Comparison of ENCODE assay signal across 7 cellular contexts in the genomic region with DNA sequence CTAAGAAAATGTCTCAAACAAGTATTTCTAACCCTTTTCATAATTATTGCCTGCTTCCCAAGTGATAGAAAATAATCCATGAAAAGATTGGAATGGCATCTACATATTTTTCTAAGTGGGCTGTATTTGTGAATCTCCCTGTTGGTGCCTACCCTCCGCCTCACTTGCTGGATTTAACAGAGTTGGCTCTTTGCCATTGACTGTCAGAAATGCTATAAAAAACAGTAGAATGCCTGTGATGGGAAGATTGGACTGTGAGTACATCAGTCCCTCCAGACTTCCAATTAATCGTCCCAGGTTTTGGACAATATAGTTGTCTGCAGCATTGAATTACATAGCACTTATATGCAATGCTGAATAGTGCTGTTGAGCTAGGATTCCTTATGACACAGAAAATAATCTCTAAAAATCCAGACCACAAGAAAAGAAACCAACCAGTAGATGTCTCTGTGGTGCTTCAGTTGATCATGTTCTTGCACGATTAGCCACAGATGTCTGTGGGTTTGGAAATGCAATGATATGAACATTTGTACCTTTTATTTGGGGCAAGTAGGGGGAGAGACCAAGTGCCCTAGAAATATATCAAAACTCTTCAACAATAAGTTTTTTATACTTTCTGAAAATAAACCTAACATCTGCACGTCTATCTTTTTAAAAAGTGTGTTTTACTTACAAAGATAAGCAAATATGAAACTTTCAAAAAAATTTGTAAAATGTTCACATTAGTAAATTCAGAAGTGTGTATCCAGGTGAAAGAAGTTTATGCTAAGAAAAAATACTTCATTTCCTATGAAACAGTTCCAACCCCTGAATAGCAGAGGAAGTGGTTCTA.
DNase-seq lines count a peak whose midpoint lies in the region; ATAC-seq, FAIRE-seq and TF ChIP-seq lines count a peak whose summit lies in the region.

No MANE protein-coding gene starts in this region.

- 31% methylated on average over 4 of the region's 4 CpGs for WGBS in right lobe of liver (ENCODE audit: insufficient coverage, low coverage, low lambda C conversion rate, missing lambda C conversion rate)

- no peaks in the 10 kb centered on the region for H3K27me3 ChIP-seq in bronchial epithelial cell (ENCODE audit: control insufficient read depth, insufficient read depth, low read length)
- no peaks in the 10 kb centered on the region for H3K27me3 ChIP-seq in right lobe of liver
- no peaks in the 10 kb centered on the region for H3K27me3 ChIP-seq in effector memory CD4-positive, alpha-beta T cell (replicated peaks; ENCODE audit: control insufficient read depth, insufficient read depth, low read length, poor library complexity, severe bottlenecking)

- no peak for TF ChIP-seq POLR2A in right lobe of liver (IDR thresholded peaks at IDR 0.05)

- H3K9me3 ChIP-seq in right lobe of liver = no peaks in the 10 kb centered on the region
- no peaks in the 10 kb centered on the region for H3K9me3 ChIP-seq in effector memory CD4-positive, alpha-beta T cell (ENCODE audit: control insufficient read depth, low read length)

- H3K27ac ChIP-seq in right lobe of liver = no peak overlapping the region
- H3K27ac ChIP-seq in effector memory CD4-positive, alpha-beta T cell (ENCODE audit: insufficient read depth, low read length, poor library complexity, severe bottlenecking) = no peak overlapping the region

- FAIRE-seq in bronchial epithelial cell (lab: Jason Lieb, UNC) = peak; percentile 87

- intact Hi-C loops in right lobe of liver (cut with DNase I) = loop anchor here (10.0 kb wide), 2 partner anchors 235 to 305 kb away; no protein-coding TSS in a partner anchor

- H3K4me3 ChIP-seq in bronchial epithelial cell (ENCODE audit: low read depth, low read length) (no peak overlapping the region), right lobe of liver (no peak overlapping the region)
- H3K4me3 ChIP-seq in effector memory CD4-positive, alpha-beta T cell (ENCODE audit: insufficient read depth, low read depth, low read length, poor library complexity, severe bottlenecking) = no peak overlapping the region

- TF ChIP-seq CTCF in GM10266 (IDR thresholded peaks at IDR 0.05; ENCODE audit: control insufficient read depth, insufficient read depth, low read depth, missing control alignments) (peak; percentile 32), bronchial epithelial cell (IDR thresholded peaks at IDR 0.05; ENCODE audit: insufficient read depth, low read length, severe bottlenecking) (peak; percentile 51), right lobe of liver (IDR thresholded peaks at IDR 0.05) (peak; percentile 51 to 75 (median 64))

- ATAC-seq in HG02884 (IDR thresholded peaks at IDR 0.05; ENCODE audit: unreplicated experiment) = peak; percentile 74
- peak; percentile 90 to 96 (median 94) for ATAC-seq in right lobe of liver
- ATAC-seq in GM21447 (IDR thresholded peaks at IDR 0.05; ENCODE audit: unreplicated experiment) = no peak

- H3K36me3 ChIP-seq in bronchial epithelial cell (ENCODE audit: control insufficient read depth, insufficient read depth, low read length) (no peaks in the 10 kb centered on the region), right lobe of liver (no peaks in the 10 kb centered on the region)
- H3K36me3 ChIP-seq in effector memory CD4-positive, alpha-beta T cell (ENCODE audit: control insufficient read depth, insufficient read depth, low read length) = no peaks in the 10 kb centered on the region

- peak; percentile 22 for DNase-seq in GM10266 (ENCODE audit: extremely low spot score)
- DNase-seq in NCI-H82 (lab: John Stamatoyannopoulos, UW) = peak; percentile 77
- DNase-seq in bronchial epithelial cell (ENCODE audit: low read depth) = peak; percentile 77
- no peak for DNase-seq in right lobe of liver
- DNase-seq in effector memory CD4-positive, alpha-beta T cell = no peak

- no peaks in the 10 kb centered on the region for H3K4me1 ChIP-seq in right lobe of liver
- no peaks in the 10 kb centered on the region for H3K4me1 ChIP-seq in effector memory CD4-positive, alpha-beta T cell (ENCODE audit: control insufficient read depth, insufficient read depth, low read length, poor library complexity, severe bottlenecking)

Comparison
In these comparisons a context has a peak if more than half of its experiments do, and no peak if none do; other contexts are left out.
1. DNase-seq: peak in GM10266 (single experiment), NCI-H82 (single experiment) and bronchial epithelial cell (single experiment); none in right lobe of liver (0 of 3) and effector memory CD4-positive, alpha-beta T cell (0 of 3).
2. Peak in every context shown above with its lines, with median percentiles within 50 percentile points of each other: CTCF ChIP-seq.